In genomic region chr2:25041307-25041927, GRCh38 we compare ENCODE assay signal across 8 cellular contexts. TPM values are rescaled to one million over a fixed set of nuclear protein-coding genes. Genes with fewer than 3 reads are reported as not detected.
DNase-seq lines count a peak whose midpoint lies in the region; ATAC-seq and TF ChIP-seq lines count a peak whose summit lies in the region.

No MANE protein-coding gene starts in this region.

- POLR2A ChIA-PET in HCT116 (lab: Charles Lee): no interaction called here
- POLR2A ChIA-PET in activated CD4-positive, alpha-beta T cell treated with anti-CD3 and anti-CD28 coated beads for 36 hours (lab: Charles Lee): interaction anchor here (0.6 to 1.4 kb wide), 6 partner anchors 26 to 836 kb away, joined by 3 to 5 read pairs (median 3); no protein-coding TSS in a partner anchor

- TF ChIP-seq CTCF in HCT116 (IDR thresholded peaks at IDR 0.05 in 2 of 3, conservative IDR thresholded peaks at IDR 0.05 in 1 of 3; ENCODE audit: borderline replicate concordance in 1 of 3, insufficient read depth in 1 of 3, low read depth in 2 of 3, low read length in 2 of 3) (peak in 2 of 3 experiments; percentile 20 to 38; a peak in 2 of 6 replicates), epithelial cell of proximal tubule (conservative IDR thresholded peaks at IDR 0.05; ENCODE audit: low read depth, low read length) (peak; percentile 43), mesothelial cell of epicardium (IDR thresholded peaks at IDR 0.05; ENCODE audit: unreplicated experiment) (peak; percentile 67), testis (IDR thresholded peaks at IDR 0.05) (peak in 2 of 3 experiments; percentile 9 to 11)

- H3K9ac ChIP-seq in HCT116 (ENCODE audit: low read length): no peak overlapping the region

- H3K9me3 ChIP-seq in HCT116 (ENCODE audit: control insufficient read depth in 1 of 2, insufficient read depth in 1 of 2, low read depth in 1 of 2, low read length in 2 of 2) (no peaks in the 10 kb centered on the region), testis (no peaks in the 10 kb centered on the region)

- TF ChIP-seq POLR2A in HCT116 (IDR thresholded peaks at IDR 0.05; ENCODE audit: borderline replicate concordance, extremely low read depth, insufficient read depth, insufficient read length) (no peak), testis (IDR thresholded peaks at IDR 0.05) (no peak)

- H3K36me3 ChIP-seq in HCT116 (ENCODE audit: control insufficient read depth in 1 of 2, insufficient read depth in 2 of 2, low read length in 2 of 2) (no peaks in the 10 kb centered on the region), testis (ENCODE audit: low read depth, missing control alignments) (no peaks in the 10 kb centered on the region)

- CTCF ChIA-PET in HCT116 (lab: Charles Lee): interaction anchor here (1.0 to 1.6 kb wide), 3 partner anchors 10 to 88 kb away, joined by 3 to 15 read pairs (median 5); no protein-coding TSS in a partner anchor
- CTCF ChIA-PET in activated CD4-positive, alpha-beta T cell treated with anti-CD3 and anti-CD28 coated beads for 36 hours (lab: Charles Lee): interaction anchor here (0.7 to 2.2 kb wide), 3 partner anchors 56 to 88 kb away, joined by 3 to 10 read pairs (median 5); no protein-coding TSS in a partner anchor

- peaks cover 32% of the 10 kb centered on the region for H3K4me1 Mint-ChIP-seq in activated CD4-positive, alpha-beta T cell treated with anti-CD3 and anti-CD28 coated beads for 36 hours
- peaks cover 22% of the 10 kb centered on the region for H3K4me1 Mint-ChIP-seq in mesothelial cell of epicardium

- H4K20me1 ChIP-seq in HCT116 (ENCODE audit: insufficient read depth): no peaks in the 10 kb centered on the region

- H3K79me2 ChIP-seq in HCT116 (ENCODE audit: insufficient read depth, low read length): no peaks in the 10 kb centered on the region

- H3K4me1 ChIP-seq in HCT116 (ENCODE audit: control insufficient read depth in 1 of 2, insufficient read depth in 2 of 2, low read length in 2 of 2) (peaks cover 21 to 26% of the 10 kb centered on the region in 2 experiments), testis (peaks cover 12% of the 10 kb centered on the region)

- H3K4me3 Mint-ChIP-seq in activated CD4-positive, alpha-beta T cell treated with anti-CD3 and anti-CD28 coated beads for 36 hours: peak overlapping the region; percentile 16
- H3K4me3 Mint-ChIP-seq in mesothelial cell of epicardium: peak overlapping the region; percentile 72

- BruUV-seq in HCT116 (replicated peaks; lab: Mats Ljungman, UMichigan): no TSS peak

- H3K27me3 ChIP-seq in HCT116 (ENCODE audit: insufficient read depth, low read length): peaks cover 29% of the 10 kb centered on the region; the same call in 1 of the 2 replicates
- H3K27me3 ChIP-seq in testis: no peaks in the 10 kb centered on the region

- H3K27ac ChIP-seq in HCT116 (ENCODE audit: low read depth, low read length): peak overlapping the region; percentile 43; the same call in 1 of the 2 replicates
- H3K27ac ChIP-seq in testis: no peak overlapping the region

- H3K4me3 ChIP-seq in HCT116 (replicated peaks in 1 of 2; ENCODE audit: low read depth in 1 of 2, low read length in 2 of 2): peak overlapping the region; percentile 46 to 68
- peak overlapping the region; percentile 62 for H3K4me3 ChIP-seq in epithelial cell of proximal tubule (ENCODE audit: low read depth, low read length)
- peak overlapping the region; percentile 60 to 82 for H3K4me3 ChIP-seq in testis

- peak overlapping the region; percentile 100 for H3K4me2 ChIP-seq in HCT116 (ENCODE audit: low read length)

- no peaks in the 10 kb centered on the region for H3K36me3 Mint-ChIP-seq in activated CD4-positive, alpha-beta T cell treated with anti-CD3 and anti-CD28 coated beads for 36 hours (ENCODE audit: low read depth)
- no peaks in the 10 kb centered on the region for H3K36me3 Mint-ChIP-seq in mesothelial cell of epicardium

- RAD21 ChIA-PET in HCT116 (lab: Charles Lee; ENCODE audit: low non-redundant PET in 1 of 2, low total read pairs in 2 of 2, uncharacterized antibody in 2 of 2, unreplicated experiment in 2 of 2): interaction anchor here in 1 of 2 experiments (0.6 kb wide), 1 partner anchor 574 kb away, joined by 3 read pairs; no protein-coding TSS in a partner anchor

- peak; percentile 38 for DNase-seq in DMS 273 treated with DMSO at 0.1 percent for 48 hours (lab: John Stamatoyannopoulos, UW)
- DNase-seq in HCT116 (ENCODE audit: low read depth, low spot score): peak; percentile 50
- peak; percentile 29 to 37 for DNase-seq in NCI-H1930 (lab: John Stamatoyannopoulos, UW)
- DNase-seq in activated CD4-positive, alpha-beta T cell treated with anti-CD3 and anti-CD28 coated beads for 36 hours: peak; percentile 45
- DNase-seq in epithelial cell of proximal tubule (ENCODE audit: low read depth): no peak
- DNase-seq in mesothelial cell of epicardium (ENCODE audit: low spot score in 2 of 2, unreplicated experiment in 2 of 2): peak; percentile 25 to 73
- peak; percentile 49 for DNase-seq in testis

- ATAC-seq in HCT116 (peak; percentile 51), GM18858 (IDR thresholded peaks at IDR 0.05; ENCODE audit: unreplicated experiment) (no peak)
- no peak for ATAC-seq in activated CD4-positive, alpha-beta T cell treated with anti-CD3 and anti-CD28 coated beads for 36 hours

- no peaks in the 10 kb centered on the region for H3K9me3 Mint-ChIP-seq in activated CD4-positive, alpha-beta T cell treated with anti-CD3 and anti-CD28 coated beads for 36 hours (ENCODE audit: low read depth)
- H3K9me3 Mint-ChIP-seq in mesothelial cell of epicardium: no peaks in the 10 kb centered on the region

- H3K27me3 Mint-ChIP-seq in activated CD4-positive, alpha-beta T cell treated with anti-CD3 and anti-CD28 coated beads for 36 hours: peaks cover 35% of the 10 kb centered on the region
- peaks cover 15% of the 10 kb centered on the region for H3K27me3 Mint-ChIP-seq in mesothelial cell of epicardium (ENCODE audit: low read depth)

- H3K9me2 ChIP-seq in HCT116 (ENCODE audit: insufficient read depth): no peaks in the 10 kb centered on the region

- H3K27ac Mint-ChIP-seq in activated CD4-positive, alpha-beta T cell treated with anti-CD3 and anti-CD28 coated beads for 36 hours: no peak overlapping the region
- peak overlapping the region; percentile 88 for H3K27ac Mint-ChIP-seq in mesothelial cell of epicardium

- WGBS in testis, 2 donors: 1% methylated on average over 22 to 28 of the region's 28 CpGs

- no peak for TF ChIP-seq RAD21 in HCT116 (IDR thresholded peaks at IDR 0.05; ENCODE audit: low read depth)

- intact Hi-C loops in HCT116 (cut with micrococcal nuclease): loop anchor here (5.0 kb wide), 1 partner anchor 66 kb away; no protein-coding TSS in a partner anchor
- intact Hi-C loops in activated CD4-positive, alpha-beta T cell treated with anti-CD3 and anti-CD28 coated beads for 36 hours (cut with DNase I, micrococcal nuclease): loop anchor here (1.0 to 10.0 kb wide), 4 partner anchors 63 to 1117 kb away; partner anchors contain the start of gene ATAD2B (in 1 of the 2)
- intact Hi-C loops in testis (cut with DNase I; ENCODE audit: low total_unique reads): loop anchor here (10.0 kb wide), 1 partner anchor 83 kb away; no protein-coding TSS in a partner anchor

- H2AFZ ChIP-seq in HCT116 (ENCODE audit: low read depth, low read length, poor library complexity, severe bottlenecking): peak overlapping the region; percentile 92

TF ChIP-seq in HCT116, 20 proteins besides CTCF, POLR2A, EP300 and RAD21:
- TF ChIP-seq YY1 (IDR thresholded peaks at IDR 0.05; ENCODE audit: extremely low read depth, insufficient replicate concordance, low read depth, low read length): no peak
- no peak for TF ChIP-seq EZH2 (IDR thresholded peaks at IDR 0.05)
- TF ChIP-seq ZFX (IDR thresholded peaks at IDR 0.05): no peak
- TF ChIP-seq TCF7L2 (IDR thresholded peaks at IDR 0.05; ENCODE audit: borderline replicate concordance, extremely low read depth, insufficient read depth, insufficient read length): no peak
- TF ChIP-seq POLR2AphosphoS5 (IDR thresholded peaks at IDR 0.05; ENCODE audit: low read depth, low read length): no peak
- TF ChIP-seq ZBTB33 (IDR thresholded peaks at IDR 0.05; ENCODE audit: extremely low read depth, insufficient replicate concordance, low read length): no peak
- no peak for TF ChIP-seq JUND (IDR thresholded peaks at IDR 0.05)
- TF ChIP-seq EZH2phosphoT487 (IDR thresholded peaks at IDR 0.05; ENCODE audit: borderline replicate concordance): no peak
- no peak for TF ChIP-seq SP1 (IDR thresholded peaks at IDR 0.05; ENCODE audit: low read depth)
- TF ChIP-seq CEBPB (IDR thresholded peaks at IDR 0.05; ENCODE audit: low read depth): no peak
- no peak for TF ChIP-seq SRF (IDR thresholded peaks at IDR 0.05; ENCODE audit: low read depth)
- TF ChIP-seq MAX (IDR thresholded peaks at IDR 0.05): no peak

RNA-seq across cellular contexts. Expression of gene EFR3B, which starts 0.5 kb away (rescaled TPM):
- 0.96 TPM for total RNA-seq in HCT116 (2021; ENCODE audit: unreplicated experiment)
- 0.19 and 0.39 TPM in 2 replicates for polyA plus RNA-seq in HCT116 (2012)
- 1 to 10 TPM; 1.0 to 1.1 TPM for total RNA-seq in activated CD4-positive, alpha-beta T cell treated with anti-CD3 and anti-CD28 coated beads for 36 hours
- total RNA-seq in epithelial cell of proximal tubule: 1.3 and 2.6 TPM in 2 replicates
- 14.4 to 16.7 TPM (median 15.4 TPM) in 3 replicates for total RNA-seq in mesothelial cell of epicardium
- total RNA-seq in testis: 1 to 10 TPM; 3.6 to 3.7 TPM
- polyA plus RNA-seq in testis (ENCODE audit: insufficient read depth, low read depth, low replicate concordance): 3.0 TPM

Comparison
In these comparisons a context has a peak if more than half of its experiments do, and no peak if none do; other contexts are left out.
1. CTCF ChIP-seq: peak in every context shown above with its lines; median percentile 67 in mesothelial cell of epicardium; 43 in epithelial cell of proximal tubule; 29 in HCT116; 10 in testis.